In the genomic region with DNA sequence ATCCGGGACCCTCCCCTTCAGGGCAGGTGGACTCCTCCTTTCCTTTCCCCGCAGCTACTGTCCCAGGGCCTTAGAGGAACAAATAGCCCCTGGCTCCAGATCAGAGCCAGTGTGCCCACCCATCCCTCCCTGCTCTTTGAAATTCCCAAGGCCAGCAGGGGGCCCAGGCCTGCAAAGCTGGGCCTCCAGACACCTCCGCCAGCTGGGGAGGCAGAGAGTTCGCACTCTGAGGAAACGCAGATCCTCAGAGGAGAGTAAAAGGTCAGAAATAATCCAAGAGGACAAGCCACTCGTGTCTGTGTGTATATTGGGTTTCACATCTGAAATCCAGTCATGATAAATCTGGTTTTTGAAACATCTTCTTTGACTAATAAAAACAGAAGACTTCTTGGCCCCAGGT, we compare ENCODE assay signal across 22 cellular contexts. TPM values are rescaled to one million over a fixed set of nuclear protein-coding genes. Genes with fewer than 3 reads are reported as not detected.
"Had no signal": no experiment of that assay in that cellular context is flagged by ENCODE, and none has a peak within 500 bp of the region (broad histone marks: within the 10 kb centered on the region; RNA-seq: fewer than 3 reads in every experiment).

No MANE protein-coding gene starts in this region.

- ATAC-seq: activated naive CD8-positive, alpha-beta T cell treated with anti-CD3 and anti-CD28 coated beads, Interleukin-2, amount 50 U/mL, for 24 hours; activated T-helper 17 cell treated with anti-CD3 and anti-CD28 coated beads, Interleukin-2, amount 50 U/mL, for 72 hours; gastrocnemius medialis; heart left ventricle; left lobe of liver; mucosa of descending colon; naive thymus-derived CD4-positive, alpha-beta T cell; stimulated activated naive CD8-positive, alpha-beta T cell treated with anti-CD3 and anti-CD28 coated beads, Interleukin-15, Interleukin-2, amounts not matched to agents 100 U/mL and 50 U/mL, for 24 hours had no signal

- H3K4me1 ChIP-seq: breast epithelium, gastrocnemius medialis, suprapubic skin had no signal

- H3K27ac Mint-ChIP-seq: activated naive CD8-positive, alpha-beta T cell treated with anti-CD3 and anti-CD28 coated beads, Interleukin-2, amount 50 U/mL, for 24 hours; activated T-helper 17 cell treated with anti-CD3 and anti-CD28 coated beads, Interleukin-2, amount 50 U/mL, for 72 hours; naive thymus-derived CD4-positive, alpha-beta T cell; T-helper 2 cell treated with Interferon-gamma antibody and Interleukin-4, amounts not matched to agents 5 μg/mL and 100 μg/mL, for 36 hours; type B pancreatic cell had no signal

- H3K36me3 Mint-ChIP-seq: naive thymus-derived CD4-positive, alpha-beta T cell; type B pancreatic cell had no signal

- H3K27me3 Mint-ChIP-seq: activated naive CD8-positive, alpha-beta T cell treated with anti-CD3 and anti-CD28 coated beads, Interleukin-2, amount 50 U/mL, for 24 hours; activated T-helper 17 cell treated with anti-CD3 and anti-CD28 coated beads, Interleukin-2, amount 50 U/mL, for 72 hours; naive thymus-derived CD4-positive, alpha-beta T cell; type B pancreatic cell had no signal

- DNase-seq: activated CD4-positive, CD25-positive, alpha-beta regulatory T cell treated with anti-CD3 and anti-CD28 coated beads, Interleukin-2, amount 50 U/mL, for 72 hours; activated naive CD4-positive, alpha-beta T cell treated with Interleukin-2 at 50 U/mL for 16 hours; activated naive CD8-positive, alpha-beta T cell treated with anti-CD3 and anti-CD28 coated beads, Interleukin-2, amount 50 U/mL, for 24 hours; activated T-cell treated with anti-CD3 and anti-CD28 coated beads for 4 hours; aorta; gastrocnemius medialis; heart left ventricle; islet precursor cell; mammary epithelial cell; mucosa of descending colon; naive thymus-derived CD4-positive, alpha-beta T cell; stimulated activated CD4-positive, alpha-beta T cell treated with anti-CD3 and anti-CD28 coated beads, Interleukin-4, amount 100 ng/mL, for 4 hours; stimulated activated CD8-positive, alpha-beta memory T cell treated with anti-CD3 and anti-CD28 coated beads, Interleukin-4, amount 100 ng/mL, for 48 hours; stimulated activated naive CD8-positive, alpha-beta T cell treated with anti-CD3 and anti-CD28 coated beads, Interleukin-15, Interleukin-2, amounts not matched to agents 100 U/mL and 50 U/mL, for 24 hours had no signal

- H3K27me3 ChIP-seq: breast epithelium, gastrocnemius medialis, heart left ventricle, suprapubic skin had no signal

- H3K9me3 ChIP-seq: breast epithelium, gastrocnemius medialis, heart left ventricle, mucosa of descending colon, suprapubic skin had no signal

- H3K4me3 Mint-ChIP-seq: activated naive CD8-positive, alpha-beta T cell treated with anti-CD3 and anti-CD28 coated beads, Interleukin-2, amount 50 U/mL, for 24 hours; activated T-helper 17 cell treated with anti-CD3 and anti-CD28 coated beads, Interleukin-2, amount 50 U/mL, for 72 hours; naive thymus-derived CD4-positive, alpha-beta T cell; T-helper 2 cell treated with Interferon-gamma antibody and Interleukin-4, amounts not matched to agents 5 μg/mL and 100 μg/mL, for 36 hours; type B pancreatic cell had no signal

- H3K4me3 ChIP-seq: breast epithelium, gastrocnemius medialis, heart left ventricle, mucosa of descending colon, skin epidermis, suprapubic skin had no signal

- H3K4me1 Mint-ChIP-seq: activated naive CD8-positive, alpha-beta T cell treated with anti-CD3 and anti-CD28 coated beads, Interleukin-2, amount 50 U/mL, for 24 hours; activated T-helper 17 cell treated with anti-CD3 and anti-CD28 coated beads, Interleukin-2, amount 50 U/mL, for 72 hours; naive thymus-derived CD4-positive, alpha-beta T cell had no signal

- H3K27ac ChIP-seq: breast epithelium, gastrocnemius medialis, heart left ventricle, skin epidermis, suprapubic skin had no signal

- H3K9me3 Mint-ChIP-seq: activated naive CD8-positive, alpha-beta T cell treated with anti-CD3 and anti-CD28 coated beads, Interleukin-2, amount 50 U/mL, for 24 hours; activated T-helper 17 cell treated with anti-CD3 and anti-CD28 coated beads, Interleukin-2, amount 50 U/mL, for 72 hours; naive thymus-derived CD4-positive, alpha-beta T cell; T-helper 2 cell treated with Interferon-gamma antibody and Interleukin-4, amounts not matched to agents 5 μg/mL and 100 μg/mL, for 36 hours; type B pancreatic cell had no signal

- H3K36me3 ChIP-seq: breast epithelium, gastrocnemius medialis, heart left ventricle, suprapubic skin had no signal

RNA-seq across cellular contexts. Expression of a gene that starts 44.7 kb away (rescaled TPM):
- total RNA-seq: activated T-helper 17 cell treated with anti-CD3 and anti-CD28 coated beads, Interleukin-2, amount 50 U/mL, for 72 hours; dermis microvascular lymphatic vessel endothelial cell; naive thymus-derived CD4-positive, alpha-beta T cell had no signal
- polyA plus RNA-seq: mammary epithelial cell; naive thymus-derived CD4-positive, alpha-beta T cell had no signal
